In the genomic region with DNA sequence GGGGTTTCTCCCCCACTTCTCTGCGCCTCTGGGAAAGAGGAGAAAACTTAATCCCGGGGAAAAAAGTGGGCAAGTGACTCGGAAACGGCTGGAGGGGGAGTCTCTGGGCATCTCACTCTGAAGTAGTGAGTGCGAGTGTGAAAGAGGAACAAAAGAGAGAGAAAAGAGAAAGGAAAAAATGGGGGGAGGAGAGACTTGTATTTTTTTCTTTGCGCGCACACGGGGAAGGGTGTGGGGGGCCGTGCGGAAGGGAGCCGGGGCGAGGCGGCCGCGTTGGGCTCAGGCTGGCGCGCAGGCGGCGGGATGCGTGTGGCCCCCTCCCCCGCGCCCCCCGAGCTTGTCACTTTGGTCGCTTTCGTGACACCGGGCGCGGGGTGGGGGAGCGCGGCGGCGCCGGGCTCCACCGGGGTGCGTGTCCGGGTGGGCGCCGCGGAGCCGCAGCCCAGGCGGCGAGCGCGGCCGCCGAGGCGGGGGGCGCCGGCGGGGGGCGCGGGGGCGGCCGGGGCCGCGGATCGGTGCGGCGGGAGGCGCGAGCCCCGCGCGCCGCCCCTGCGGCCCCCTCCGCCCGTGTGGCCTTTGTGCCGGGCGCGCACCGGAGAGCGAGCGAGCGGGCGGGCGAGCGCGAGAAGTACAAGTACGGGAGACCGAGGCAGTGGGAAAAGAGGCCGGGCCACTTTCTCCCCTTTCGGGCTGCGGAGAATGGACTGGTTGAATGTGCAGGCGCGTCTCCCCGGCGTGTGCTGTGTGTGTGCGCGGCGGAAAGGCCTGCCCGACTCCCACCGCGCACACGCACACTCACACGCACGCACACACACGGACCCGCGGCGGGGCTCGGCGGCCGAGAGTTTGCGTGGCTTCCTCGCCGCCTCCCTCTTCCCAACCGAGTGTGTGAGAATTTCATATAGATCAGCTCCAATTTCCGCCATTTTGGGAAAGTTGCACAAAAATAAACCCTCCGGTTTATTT, we compare ENCODE assay signal across 8 cellular contexts. TPM values are rescaled to one million over a fixed set of nuclear protein-coding genes. Genes with fewer than 3 reads are reported as not detected.
DNase-seq lines count a peak whose midpoint lies in the region; TF ChIP-seq lines count a peak whose summit lies in the region.

No MANE protein-coding gene starts in this region.

- no peaks in the 10 kb centered on the region for H3K27me3 ChIP-seq in mononuclear cell (ENCODE audit: insufficient read depth, low read length)
- no peaks in the 10 kb centered on the region for H3K27me3 ChIP-seq in stomach

- 0 to 1% (median 1%) methylated on average over 57 to 110 of the region's 110 CpGs for WGBS in stomach, 5 donors

- POLR2A ChIA-PET in HEK293 (lab: Yijun Ruan, JAX): no interaction called here

- CTCF ChIA-PET in HEK293 (lab: Yijun Ruan, JAX): interaction anchor here (1.3 kb wide), 1 partner anchor 288 kb away, joined by 8 read pairs; no protein-coding TSS in a partner anchor

- DNase-seq in GM12865 (ENCODE audit: low read depth): peak; percentile 51
- peak; percentile 20 for DNase-seq in NCI-H226
- DNase-seq in activated T-cell treated with anti-CD3 and anti-CD28 coated beads for 1 hour (ENCODE audit: low read depth): peak; percentile 26
- DNase-seq in epithelial cell of esophagus (ENCODE audit: low read depth): peak; percentile 53
- peak; percentile 49 for DNase-seq in stomach
- no peak for DNase-seq in COLO829 (ENCODE audit: low spot score)

- TF ChIP-seq POLR2A in stomach (IDR thresholded peaks at IDR 0.05): no peak

- H3K9me3 ChIP-seq in HEK293 (ENCODE audit: control insufficient read depth, insufficient read depth, low read depth, low read length) (no peaks in the 10 kb centered on the region), mononuclear cell (ENCODE audit: low read depth, low read length) (no peaks in the 10 kb centered on the region), stomach (no peaks in the 10 kb centered on the region)

- TF ChIP-seq EP300 in stomach (IDR thresholded peaks at IDR 0.05): no peak

- H3K4me1 ChIP-seq in HEK293 (ENCODE audit: control insufficient read depth, insufficient read depth, low read length): no peaks in the 10 kb centered on the region
- H3K4me1 ChIP-seq in mononuclear cell (ENCODE audit: insufficient read depth, low read length): peaks cover 12% of the 10 kb centered on the region
- peaks cover 0 to 11% (median 8%) of the 10 kb centered on the region in 4 donors for H3K4me1 ChIP-seq in stomach

- H3K4me3 ChIP-seq in GM12865 (ENCODE audit: low read depth, low read length): peak overlapping the region; percentile 93
- H3K4me3 ChIP-seq in HEK293 (ENCODE audit: low read depth, low read length): peak overlapping the region; percentile 70
- H3K4me3 ChIP-seq in epithelial cell of esophagus (ENCODE audit: low read length): peak overlapping the region; percentile 81
- peak overlapping the region; percentile 89 for H3K4me3 ChIP-seq in mononuclear cell (ENCODE audit: low read length)
- peak overlapping the region; percentile 82 to 88 (median 87) for H3K4me3 ChIP-seq in stomach

- H3K36me3 ChIP-seq in HEK293 (ENCODE audit: control insufficient read depth in 2 of 2, insufficient read depth in 1 of 2, low read length in 2 of 2) (no peaks in the 10 kb centered on the region), stomach (no peaks in the 10 kb centered on the region)

- intact Hi-C loops in stomach (cut with DNase I; ENCODE audit: low total_unique reads): no loop called here

- TF ChIP-seq CTCF in GM12865 (IDR thresholded peaks at IDR 0.05; ENCODE audit: insufficient read depth, low read depth, low read length, missing control alignments) (no peak), HEK293 (tag by site-specific recombination; IDR thresholded peaks at IDR 0.05) (no peak), epithelial cell of esophagus (IDR thresholded peaks at IDR 0.05; ENCODE audit: insufficient read depth, low read depth, low read length, missing control alignments) (no peak), stomach (IDR thresholded peaks at IDR 0.05) (no peak)

- H3K27ac ChIP-seq in HEK293 (ENCODE audit: extremely low read depth, low read depth, low read length) (peak overlapping the region; percentile 87; the same call in 1 of the 2 replicates), stomach (peak overlapping the region; percentile 66 to 89 (median 87))

TF ChIP-seq in HEK293, 187 proteins besides CTCF, POLR2A, EP300 and RAD21 (continues in another document):
- TF ChIP-seq ZNF544 (tag by site-specific recombination; IDR thresholded peaks at IDR 0.05) (no peak), ZBTB7A (tag by site-specific recombination; IDR thresholded peaks at IDR 0.05; ENCODE audit: low read depth) (0 out of 2 replicates have a peak, but pooled peaks have one; percentile 18), ZNF549 (tag by site-specific recombination; IDR thresholded peaks at IDR 0.05) (no peak), KLF7 (tag by site-specific recombination; IDR thresholded peaks at IDR 0.05; ENCODE audit: borderline replicate concordance) (no peak), ZNF394 (tag by site-specific recombination; IDR thresholded peaks at IDR 0.05; ENCODE audit: borderline replicate concordance) (no peak), ZNF266 (tag by site-specific recombination; IDR thresholded peaks at IDR 0.05; ENCODE audit: low read depth) (no peak), ZNF571 (tag by site-specific recombination; IDR thresholded peaks at IDR 0.05) (no peak), ZNF785 (tag by site-specific recombination; IDR thresholded peaks at IDR 0.05) (no peak), ZNF23 (tag by site-specific recombination; IDR thresholded peaks at IDR 0.05; ENCODE audit: borderline replicate concordance) (no peak), TRIM28 (IDR thresholded peaks at IDR 0.05; ENCODE audit: borderline replicate concordance, low read length) (no peak), KLF10 (tag by site-specific recombination; IDR thresholded peaks at IDR 0.05) (no peak), ZNF350 (tag by site-specific recombination; IDR thresholded peaks at IDR 0.05) (no peak), YY2 (tag by site-specific recombination; IDR thresholded peaks at IDR 0.05) (0 out of 2 replicates have a peak, but pooled peaks have one; percentile 43), ZNF529 (tag by site-specific recombination; IDR thresholded peaks at IDR 0.05; ENCODE audit: insufficient replicate concordance) (no peak), ZNF558 (tag by site-specific recombination; IDR thresholded peaks at IDR 0.05) (no peak), ZIC2 (tag by site-specific recombination; IDR thresholded peaks at IDR 0.05) (no peak), ZNF707 (tag by site-specific recombination; IDR thresholded peaks at IDR 0.05) (no peak)
- TF ChIP-seq, protein P1, sequence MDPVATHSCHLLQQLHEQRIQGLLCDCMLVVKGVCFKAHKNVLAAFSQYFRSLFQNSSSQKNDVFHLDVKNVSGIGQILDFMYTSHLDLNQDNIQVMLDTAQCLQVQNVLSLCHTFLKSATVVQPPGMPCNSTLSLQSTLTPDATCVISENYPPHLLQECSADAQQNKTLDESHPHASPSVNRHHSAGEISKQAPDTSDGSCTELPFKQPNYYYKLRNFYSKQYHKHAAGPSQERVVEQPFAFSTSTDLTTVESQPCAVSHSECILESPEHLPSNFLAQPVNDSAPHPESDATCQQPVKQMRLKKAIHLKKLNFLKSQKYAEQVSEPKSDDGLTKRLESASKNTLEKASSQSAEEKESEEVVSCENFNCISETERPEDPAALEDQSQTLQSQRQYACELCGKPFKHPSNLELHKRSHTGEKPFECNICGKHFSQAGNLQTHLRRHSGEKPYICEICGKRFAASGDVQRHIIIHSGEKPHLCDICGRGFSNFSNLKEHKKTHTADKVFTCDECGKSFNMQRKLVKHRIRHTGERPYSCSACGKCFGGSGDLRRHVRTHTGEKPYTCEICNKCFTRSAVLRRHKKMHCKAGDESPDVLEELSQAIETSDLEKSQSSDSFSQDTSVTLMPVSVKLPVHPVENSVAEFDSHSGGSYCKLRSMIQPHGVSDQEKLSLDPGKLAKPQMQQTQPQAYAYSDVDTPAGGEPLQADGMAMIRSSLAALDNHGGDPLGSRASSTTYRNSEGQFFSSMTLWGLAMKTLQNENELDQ (tag by site-specific recombination; IDR thresholded peaks at IDR 0.05; ENCODE audit: low read depth): no peak
- TF ChIP-seq, protein P2, sequence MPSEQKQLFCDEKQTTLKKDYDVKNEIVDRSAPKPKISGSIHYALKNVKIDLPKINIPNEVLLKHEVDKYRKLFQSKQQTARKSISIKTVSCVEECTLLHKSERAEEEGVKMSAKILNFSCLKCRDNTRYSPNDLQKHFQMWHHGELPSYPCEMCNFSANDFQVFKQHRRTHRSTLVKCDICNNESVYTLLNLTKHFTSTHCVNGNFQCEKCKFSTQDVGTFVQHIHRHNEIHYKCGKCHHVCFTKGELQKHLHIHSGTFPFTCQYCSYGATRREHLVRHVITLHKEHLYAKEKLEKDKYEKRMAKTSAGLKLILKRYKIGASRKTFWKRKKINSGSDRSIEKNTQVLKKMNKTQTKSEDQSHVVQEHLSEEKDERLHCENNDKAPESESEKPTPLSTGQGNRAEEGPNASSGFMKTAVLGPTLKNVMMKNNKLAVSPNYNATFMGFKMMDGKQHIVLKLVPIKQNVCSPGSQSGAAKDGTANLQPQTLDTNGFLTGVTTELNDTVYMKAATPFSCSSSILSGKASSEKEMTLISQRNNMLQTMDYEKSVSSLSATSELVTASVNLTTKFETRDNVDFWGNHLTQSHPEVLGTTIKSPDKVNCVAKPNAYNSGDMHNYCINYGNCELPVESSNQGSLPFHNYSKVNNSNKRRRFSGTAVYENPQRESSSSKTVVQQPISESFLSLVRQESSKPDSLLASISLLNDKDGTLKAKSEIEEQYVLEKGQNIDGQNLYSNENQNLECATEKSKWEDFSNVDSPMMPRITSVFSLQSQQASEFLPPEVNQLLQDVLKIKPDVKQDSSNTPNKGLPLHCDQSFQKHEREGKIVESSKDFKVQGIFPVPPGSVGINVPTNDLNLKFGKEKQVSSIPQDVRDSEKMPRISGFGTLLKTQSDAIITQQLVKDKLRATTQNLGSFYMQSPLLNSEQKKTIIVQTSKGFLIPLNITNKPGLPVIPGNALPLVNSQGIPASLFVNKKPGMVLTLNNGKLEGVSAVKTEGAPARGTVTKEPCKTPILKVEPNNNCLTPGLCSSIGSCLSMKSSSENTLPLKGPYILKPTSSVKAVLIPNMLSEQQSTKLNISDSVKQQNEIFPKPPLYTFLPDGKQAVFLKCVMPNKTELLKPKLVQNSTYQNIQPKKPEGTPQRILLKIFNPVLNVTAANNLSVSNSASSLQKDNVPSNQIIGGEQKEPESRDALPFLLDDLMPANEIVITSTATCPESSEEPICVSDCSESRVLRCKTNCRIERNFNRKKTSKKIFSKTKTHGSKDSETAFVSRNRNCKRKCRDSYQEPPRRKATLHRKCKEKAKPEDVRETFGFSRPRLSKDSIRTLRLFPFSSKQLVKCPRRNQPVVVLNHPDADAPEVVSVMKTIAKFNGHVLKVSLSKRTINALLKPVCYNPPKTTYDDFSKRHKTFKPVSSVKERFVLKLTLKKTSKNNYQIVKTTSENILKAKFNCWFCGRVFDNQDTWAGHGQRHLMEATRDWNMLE (tag by site-specific recombination; conservative IDR thresholded peaks at IDR 0.05; ENCODE audit: low read depth): no peak

RNA-seq across cellular contexts. Expression of a gene that starts 0.7 kb away (rescaled TPM):
- total RNA-seq in mononuclear cell: 41.2 TPM
- 10 to 100 TPM in 3 of 5 donors, 1 to 10 TPM in 1, not detected in 1; 3.1 to 51.9 (median 14.9) TPM for total RNA-seq in stomach
- 1 to 10 TPM; 1.8 to 2.7 (median 1.8) TPM for polyA plus RNA-seq in stomach
